Comparison of ENCODE assay signal across 29 cellular contexts in genomic region chr16:54033747-54034146, GRCh38.
"Had no signal": no experiment of that assay in that cellular context is flagged by ENCODE, and none has a peak within 500 bp of the region (broad histone marks: within the 10 kb centered on the region; RNA-seq: fewer than 3 reads in every experiment).

No MANE protein-coding gene starts in this region.

- H3K27ac Mint-ChIP-seq: memory B cell; naive thymus-derived CD4-positive, alpha-beta T cell; natural killer cell treated with Interleukin-12 subunit alpha and Interleukin-12 subunit beta and Interleukin-15 and Interleukin-18, amount 100 ng/mL, for 72 hours; stimulated activated naive B cell treated with anti-CD40 and anti-IgM and Interleukin-4, amounts not matched to agents 10 μg/mL and 1 μg/mL and 100 μg/mL, for 72 hours had no signal

- H3K4me1 ChIP-seq: left ventricle myocardium inferior, prostate gland, stomach, testis, thyroid gland, transverse colon, upper lobe of left lung, vagina had no signal

- H3K4me3 ChIP-seq: left ventricle myocardium inferior, lung, mucosa of descending colon, pancreas, prostate gland, skin epidermis, stomach, testis, thyroid gland, transverse colon, upper lobe of left lung, vagina had no signal

- H3K27ac ChIP-seq: left ventricle myocardium inferior, pancreas, prostate gland, skin epidermis, stomach, testis, thyroid gland, transverse colon, upper lobe of left lung, vagina had no signal

- H3K27me3 ChIP-seq: pancreas, stomach, testis, thyroid gland, transverse colon, upper lobe of left lung, vagina had no signal

- ATAC-seq: mucosa of descending colon; naive thymus-derived CD4-positive, alpha-beta T cell; natural killer cell treated with Interleukin-12 subunit alpha and Interleukin-12 subunit beta and Interleukin-15 and Interleukin-18, amount 100 ng/mL, for 72 hours; pancreas; right cardiac atrium; sciatic nerve; stimulated activated naive B cell treated with anti-CD40 and anti-IgM and Interleukin-4, amounts not matched to agents 10 μg/mL and 1 μg/mL and 100 μg/mL, for 72 hours; stimulated activated naive CD8-positive, alpha-beta T cell treated with anti-CD3 and anti-CD28 coated beads, Interleukin-15, Interleukin-2, amounts not matched to agents 100 U/mL and 50 U/mL, for 24 hours had no signal

- FAIRE-seq: pancreas had no signal

- H3K9me3 Mint-ChIP-seq: memory B cell had no signal

- H3K36me3 ChIP-seq: pancreas, prostate gland, stomach, thyroid gland, upper lobe of left lung, vagina had no signal

- H3K9me3 ChIP-seq: pancreas, prostate gland, testis, thyroid gland had no signal

- DNase-seq: hypothalamus; islet precursor cell; left ventricle myocardium inferior; midbrain; mucosa of descending colon; naive thymus-derived CD4-positive, alpha-beta T cell; nucleus accumbens; pancreas; posterior cingulate gyrus; retina; right cardiac atrium; stimulated activated CD4-positive, alpha-beta T cell treated with anti-CD3 and anti-CD28 coated beads, Interleukin-12 subunit alpha, Interleukin-12 subunit beta, amount 100 ng/mL, for 4 hours; stimulated activated CD4-positive, alpha-beta T cell treated with anti-CD3 and anti-CD28 coated beads, Interleukin-15, amount 100 ng/mL, for 24 hours; stimulated activated CD4-positive, alpha-beta T cell treated with anti-CD3 and anti-CD28 coated beads, Interleukin-2, amount 100 ng/mL, for 24 hours; stimulated activated CD4-positive, alpha-beta T cell treated with anti-CD3 and anti-CD28 coated beads, Interleukin-4, amount 100 ng/mL, for 1 hour; stimulated activated naive B cell treated with anti-CD40 and anti-IgM and Interleukin-4, amounts not matched to agents 10 μg/mL and 1 μg/mL and 100 μg/mL, for 72 hours; stimulated activated naive CD8-positive, alpha-beta T cell treated with anti-CD3 and anti-CD28 coated beads, Interleukin-15, Interleukin-2, amounts not matched to agents 100 U/mL and 50 U/mL, for 24 hours; stomach; testis; thyroid gland; transverse colon; upper lobe of left lung had no signal

- H3K4me1 Mint-ChIP-seq: memory B cell; naive thymus-derived CD4-positive, alpha-beta T cell had no signal

- H3K4me3 Mint-ChIP-seq: memory B cell; naive thymus-derived CD4-positive, alpha-beta T cell; natural killer cell treated with Interleukin-12 subunit alpha and Interleukin-12 subunit beta and Interleukin-15 and Interleukin-18, amount 100 ng/mL, for 72 hours; stimulated activated naive B cell treated with anti-CD40 and anti-IgM and Interleukin-4, amounts not matched to agents 10 μg/mL and 1 μg/mL and 100 μg/mL, for 72 hours had no signal

- H3K27me3 Mint-ChIP-seq: memory B cell; naive thymus-derived CD4-positive, alpha-beta T cell; natural killer cell treated with Interleukin-12 subunit alpha and Interleukin-12 subunit beta and Interleukin-15 and Interleukin-18, amount 100 ng/mL, for 72 hours; stimulated activated naive B cell treated with anti-CD40 and anti-IgM and Interleukin-4, amounts not matched to agents 10 μg/mL and 1 μg/mL and 100 μg/mL, for 72 hours had no signal
